In genomic region chr11:22634897-22635629, GRCh38 we compare ENCODE assay signal across 11 cellular contexts. TPM values are rescaled to one million over a fixed set of nuclear protein-coding genes. Genes with fewer than 3 reads are reported as not detected.
DNase-seq lines count a peak whose midpoint lies in the region; ATAC-seq, FAIRE-seq and TF ChIP-seq lines count a peak whose summit lies in the region.
"Had no signal": no experiment of that assay in that cellular context is flagged by ENCODE, and none has a peak within 500 bp of the region (broad histone marks: within the 10 kb centered on the region; RNA-seq: fewer than 3 reads in every experiment).

No MANE protein-coding gene starts in this region.

- no peak overlapping the region for H3K27ac ChIP-seq in pancreas
- H3K27ac ChIP-seq: tibial artery had no signal

- no peaks in the 10 kb centered on the region for H3K4me1 Mint-ChIP-seq in activated naive CD4-positive, alpha-beta T cell treated with anti-CD3 and anti-CD28 coated beads, Interleukin-2, amount 10 ng/mL, durations not matched to agents 7 days and 5 days

- FAIRE-seq in pancreas (lab: Jason Lieb, UNC), result no peak

- H3K4me3 ChIP-seq in choroid plexus epithelial cell (ENCODE audit: low read depth, low read length) (no peak overlapping the region), pancreas (no peak overlapping the region)
- H3K4me3 ChIP-seq: lung, tibial artery had no signal

- DNase-seq in NCI-H2107 (lab: John Stamatoyannopoulos, UW), result peak; percentile 13
- DNase-seq in NCI-H2107 treated with DMSO at 0.1 percent for 48 hours (lab: John Stamatoyannopoulos, UW; ENCODE audit: unreplicated experiment), result no peak
- DNase-seq in NCI-H446 treated with DMSO at 0.1 percent for 48 hours (lab: John Stamatoyannopoulos, UW), result peak; percentile 78
- DNase-seq in choroid plexus epithelial cell (ENCODE audit: low read depth), result peak; percentile 71
- DNase-seq in pancreas, result peak in 2 of 6 donors; percentile 16 to 39
- DNase-seq in NCI-H1436 (lab: John Stamatoyannopoulos, UW), result no peak
- no peak for DNase-seq in activated naive CD4-positive, alpha-beta T cell treated with anti-CD3 and anti-CD28 coated beads, Interleukin-2, amount 10 ng/mL, durations not matched to agents 7 days and 5 days
- DNase-seq in GM20000 (ENCODE audit: low spot score), result no peak
- DNase-seq: ACHN, tibial artery had no signal

- H3K36me3 Mint-ChIP-seq in activated naive CD4-positive, alpha-beta T cell treated with anti-CD3 and anti-CD28 coated beads, Interleukin-2, amount 10 ng/mL, durations not matched to agents 7 days and 5 days, result peaks cover 1% of the 10 kb centered on the region

- no peak overlapping the region for H3K27ac Mint-ChIP-seq in activated naive CD4-positive, alpha-beta T cell treated with anti-CD3 and anti-CD28 coated beads, Interleukin-2, amount 10 ng/mL, durations not matched to agents 7 days and 5 days

- no peaks in the 10 kb centered on the region for H3K9me3 ChIP-seq in pancreas
- H3K9me3 ChIP-seq: tibial artery had no signal

- ATAC-seq in pancreas, result peak in 3 of 4 donors; percentile 23 to 64 (median 57)

- intact Hi-C loops in pancreas (cut with DNase I), result no loop called here

- no peaks in the 10 kb centered on the region for H3K4me1 ChIP-seq in pancreas
- H3K4me1 ChIP-seq: tibial artery had no signal

- H3K27me3 Mint-ChIP-seq in activated naive CD4-positive, alpha-beta T cell treated with anti-CD3 and anti-CD28 coated beads, Interleukin-2, amount 10 ng/mL, durations not matched to agents 7 days and 5 days, result no peaks in the 10 kb centered on the region

- no peak for TF ChIP-seq CTCF in choroid plexus epithelial cell (conservative IDR thresholded peaks at IDR 0.05; ENCODE audit: low read depth, low read length)
- TF ChIP-seq CTCF in pancreas (IDR thresholded peaks at IDR 0.05), result no peak
- no peak for TF ChIP-seq CTCF in GM20000 (IDR thresholded peaks at IDR 0.05; ENCODE audit: extremely low read depth, missing control alignments)

- H3K9me3 Mint-ChIP-seq in activated naive CD4-positive, alpha-beta T cell treated with anti-CD3 and anti-CD28 coated beads, Interleukin-2, amount 10 ng/mL, durations not matched to agents 7 days and 5 days, result no peaks in the 10 kb centered on the region

- H3K36me3 ChIP-seq in pancreas, result no peaks in the 10 kb centered on the region
- H3K36me3 ChIP-seq: tibial artery had no signal

- WGBS in pancreas, 2 donors, result 74 to 81% methylated on average over 3 of the region's 3 CpGs

- H3K4me3 Mint-ChIP-seq in activated naive CD4-positive, alpha-beta T cell treated with anti-CD3 and anti-CD28 coated beads, Interleukin-2, amount 10 ng/mL, durations not matched to agents 7 days and 5 days, result no peak overlapping the region

- H3K27me3 ChIP-seq in pancreas, result no peaks in the 10 kb centered on the region
- H3K27me3 ChIP-seq: tibial artery had no signal

- CTCF ChIA-PET in activated naive CD4-positive, alpha-beta T cell treated with anti-CD3 and anti-CD28 coated beads, Interleukin-2, amount 10 ng/mL, durations not matched to agents 7 days and 5 days (lab: Charles Lee), result no interaction called here

RNA-seq across cellular contexts. Expression of gene FANCF, which starts 9.4 kb away (rescaled TPM):
- 10 to 100 TPM in 2 of 6 donors, 1 to 10 TPM in 4; 7.1 to 12.9 (median 9.8) TPM for total RNA-seq in pancreas
- 1 to 10 TPM; 6.0 to 9.7 TPM for polyA plus RNA-seq in pancreas

RNA-seq across cellular contexts. Expression of gene GAS2, which starts 31.3 kb away (rescaled TPM):
- total RNA-seq in pancreas, result 10 to 100 TPM in 5 of 6 donors, 1 to 10 TPM in 1; 7.7 to 13.4 (median 11.7) TPM
- 1 to 10 TPM; 4.1 to 6.3 TPM for polyA plus RNA-seq in pancreas

Comparison
In these comparisons a context has a peak if more than half of its experiments do, and no peak if none do; other contexts are left out.
1. DNase-seq: peak in NCI-H2107 (single experiment), NCI-H446 treated with DMSO at 0.1 percent for 48 hours (single experiment) and choroid plexus epithelial cell (single experiment); none in NCI-H2107 treated with DMSO at 0.1 percent for 48 hours (single experiment), NCI-H1436 (single experiment), activated naive CD4-positive, alpha-beta T cell treated with anti-CD3 and anti-CD28 coated beads, Interleukin-2, amount 10 ng/mL, durations not matched to agents 7 days and 5 days (single experiment) and GM20000 (single experiment).